Comparison of ENCODE assay signal across 21 cellular contexts in the genomic region with DNA sequence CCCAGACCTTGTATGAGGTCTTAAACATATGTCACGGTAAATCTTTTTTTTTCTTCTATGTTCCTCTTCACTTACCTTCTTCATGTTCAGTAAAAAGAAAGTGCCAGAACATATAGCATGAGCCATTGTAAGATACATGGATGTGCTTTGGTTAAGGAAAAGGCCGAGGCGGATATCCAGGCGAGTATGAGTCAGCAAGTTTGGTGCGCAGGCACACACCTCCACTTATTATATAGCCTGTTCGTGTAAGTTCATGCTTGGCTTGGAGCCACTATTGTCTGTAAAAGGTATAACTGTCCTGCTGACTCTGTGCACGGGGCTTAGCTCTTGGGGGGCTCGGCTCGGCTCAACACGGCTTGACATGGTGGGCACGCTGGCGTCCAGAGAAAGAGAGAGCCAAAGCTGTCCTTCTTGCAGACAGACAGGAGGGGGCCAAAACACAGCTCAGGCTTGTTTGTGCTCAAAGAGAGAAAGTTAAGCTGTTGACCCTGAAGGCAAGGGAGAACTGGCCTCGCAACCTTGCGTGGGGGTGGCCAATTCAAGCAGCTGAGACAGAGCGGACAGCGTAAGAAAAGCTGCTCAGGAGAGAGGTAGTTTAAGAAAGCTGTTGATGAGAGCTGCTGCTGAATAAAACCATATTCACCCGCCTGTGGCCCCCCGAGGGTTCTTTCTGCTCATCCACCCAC.
DNase-seq lines count a peak whose midpoint lies in the region; TF ChIP-seq lines count a peak whose summit lies in the region.
"Had no signal": no experiment of that assay in that cellular context is flagged by ENCODE, and none has a peak within 500 bp of the region (broad histone marks: within the 10 kb centered on the region; RNA-seq: fewer than 3 reads in every experiment).

No MANE protein-coding gene starts in this region.

- H3K27ac ChIP-seq in C4-2B = peak overlapping the region; percentile 18
- H3K27ac ChIP-seq in esophagus muscularis mucosa (replicated peaks in 1 of 4) = no peak overlapping the region
- H3K27ac ChIP-seq in neuronal stem cell (replicated peaks; ENCODE audit: low read length) = no peak overlapping the region
- no peak overlapping the region for H3K27ac ChIP-seq in right atrium auricular region
- H3K27ac ChIP-seq: left ventricle myocardium inferior, sigmoid colon, thoracic aorta had no signal

- intact Hi-C loops in esophagus muscularis mucosa (cut with DNase I) = no loop called here

- no peak for TF ChIP-seq POLR2A in esophagus muscularis mucosa (IDR thresholded peaks at IDR 0.05; ENCODE audit: low read depth)

- DNase-seq in NCI-H2227 treated with DMSO at 0.1 percent for 48 hours (lab: John Stamatoyannopoulos, UW) (peak; percentile 41), esophagus muscularis mucosa (ENCODE audit: extremely low spot score) (peak; percentile 45), neuronal stem cell (ENCODE audit: low spot score) (peak; percentile 12), right atrium auricular region (ENCODE audit: low spot score) (no peak), SIG-M5 treated with dmso at 0.1 percent for 504 hours (lab: John Stamatoyannopoulos, UW; ENCODE audit: unreplicated experiment) (no peak), activated T-cell treated with anti-CD3 and anti-CD28 coated beads for 4 hours (no peak), mesenteric fat pad (ENCODE audit: low spot score) (no peak)
- DNase-seq: activated CD8-positive, alpha-beta T cell treated with anti-CD3 and anti-CD28 coated beads for 36 hours; activated naive CD4-positive, alpha-beta T cell treated with Interleukin-2 at 50 U/mL for 16 hours; activated T-cell treated with anti-CD3 and anti-CD28 coated beads, Interleukin-2, amount 50 U/mL, for 24 hours; CD4-positive, CD25-positive, alpha-beta regulatory T cell; cerebellar nuclear complex; effector CD8-positive, alpha-beta T cell; KBM-7; left ventricle myocardium inferior; NCI-H1930; NCI-H510A; sigmoid colon had no signal

- H3K27me3 ChIP-seq in esophagus muscularis mucosa = no peaks in the 10 kb centered on the region
- no peaks in the 10 kb centered on the region for H3K27me3 ChIP-seq in neuronal stem cell (ENCODE audit: control insufficient read depth in 3 of 3, insufficient read depth in 3 of 3, low read depth in 1 of 3, low read length in 3 of 3)
- no peaks in the 10 kb centered on the region for H3K27me3 ChIP-seq in right atrium auricular region
- H3K27me3 ChIP-seq: sigmoid colon had no signal

- H3K9me3 ChIP-seq in esophagus muscularis mucosa (no peaks in the 10 kb centered on the region), neuronal stem cell (replicated peaks in 1 of 2; ENCODE audit: control insufficient read depth in 2 of 2, insufficient read depth in 1 of 2, low read depth in 1 of 2, low read length in 2 of 2) (no peaks in the 10 kb centered on the region), right atrium auricular region (no peaks in the 10 kb centered on the region)
- H3K9me3 ChIP-seq: left ventricle myocardium inferior, sigmoid colon, thoracic aorta had no signal

- WGBS in esophagus muscularis mucosa = 86% methylated on average over 14 of the region's 18 CpGs
- WGBS in neuronal stem cell (ENCODE audit: extremely low coverage in 2 of 2, insufficient read length in 2 of 2, insufficient replicate concordance in 1 of 2), 2 donors = no CpG with 5 or more reads among the region's 18 CpGs

- no peak overlapping the region for H3K18ac ChIP-seq in neuronal stem cell (ENCODE audit: low read length)

- H3K14ac ChIP-seq in neuronal stem cell (ENCODE audit: low read length) = no peak overlapping the region

- H2BK5ac ChIP-seq in neuronal stem cell (ENCODE audit: low read length) = no peak overlapping the region

- no peaks in the 10 kb centered on the region for H3K79me1 ChIP-seq in neuronal stem cell (ENCODE audit: low read depth, low read length)

- no peak overlapping the region for H3K23ac ChIP-seq in neuronal stem cell (ENCODE audit: low read depth, low read length, poor library complexity)

- H2AFZ ChIP-seq in neuronal stem cell (ENCODE audit: low read length) = peak overlapping the region; percentile 79

- H2BK120ac ChIP-seq in neuronal stem cell (ENCODE audit: low read depth, low read length) = no peak overlapping the region

- H3K4me1 ChIP-seq in esophagus muscularis mucosa (peaks cover 0 to 3% (median 0%) of the 10 kb centered on the region in 4 donors), neuronal stem cell (ENCODE audit: control insufficient read depth in 2 of 2, insufficient read depth in 1 of 2, low read depth in 1 of 2, low read length in 2 of 2) (peaks cover 12 to 13% of the 10 kb centered on the region in 2 donors), right atrium auricular region (no peaks in the 10 kb centered on the region)
- H3K4me1 ChIP-seq: sigmoid colon had no signal

- H3K36me3 ChIP-seq in esophagus muscularis mucosa = no peaks in the 10 kb centered on the region
- no peaks in the 10 kb centered on the region for H3K36me3 ChIP-seq in neuronal stem cell (replicated peaks in 1 of 2; ENCODE audit: control insufficient read depth in 2 of 2, insufficient read depth in 2 of 2, low read length in 2 of 2)
- no peaks in the 10 kb centered on the region for H3K36me3 ChIP-seq in right atrium auricular region
- H3K36me3 ChIP-seq: left ventricle myocardium inferior, sigmoid colon, thoracic aorta had no signal

- H4K91ac ChIP-seq in neuronal stem cell (ENCODE audit: low read depth, low read length, poor library complexity) = no peak overlapping the region

- H4K8ac ChIP-seq in neuronal stem cell (ENCODE audit: low read depth, low read length) = no peak overlapping the region

- no peak overlapping the region for H2AK5ac ChIP-seq in neuronal stem cell (ENCODE audit: low read depth, low read length)

- no peak overlapping the region for H3K4me2 ChIP-seq in neuronal stem cell (ENCODE audit: insufficient read depth, low read length, poor library complexity, severe bottlenecking)

- H3K4me3 ChIP-seq in esophagus muscularis mucosa = no peak overlapping the region
- no peak overlapping the region for H3K4me3 ChIP-seq in neuronal stem cell (ENCODE audit: low read length in 2 of 2)
- H3K4me3 ChIP-seq in right atrium auricular region = no peak overlapping the region
- H3K4me3 ChIP-seq: GM12878, left ventricle myocardium inferior, sigmoid colon, thoracic aorta had no signal

- no peak overlapping the region for H2BK15ac ChIP-seq in neuronal stem cell (ENCODE audit: low read length)

- H2BK12ac ChIP-seq in neuronal stem cell (ENCODE audit: low read length) = no peak overlapping the region

- TF ChIP-seq CTCF in C4-2B (conservative IDR thresholded peaks at IDR 0.05) = no peak
- TF ChIP-seq CTCF in esophagus muscularis mucosa (IDR thresholded peaks at IDR 0.05) = no peak
- no peak for TF ChIP-seq CTCF in right atrium auricular region (IDR thresholded peaks at IDR 0.05)

- no peak for TF ChIP-seq EP300 in esophagus muscularis mucosa (IDR thresholded peaks at IDR 0.05)

- no peak overlapping the region for H3K4ac ChIP-seq in neuronal stem cell (ENCODE audit: low read length)

- no peak overlapping the region for H3K9ac ChIP-seq in neuronal stem cell (ENCODE audit: low read depth, low read length, poor library complexity)

Comparison
In these comparisons a context has a peak if more than half of its experiments do, and no peak if none do; other contexts are left out.
1. DNase-seq: peak in NCI-H2227 treated with DMSO at 0.1 percent for 48 hours (single experiment), esophagus muscularis mucosa (single experiment) and neuronal stem cell (single experiment); none in right atrium auricular region (single experiment), SIG-M5 treated with dmso at 0.1 percent for 504 hours (single experiment), activated T-cell treated with anti-CD3 and anti-CD28 coated beads for 4 hours (single experiment) and mesenteric fat pad (single experiment).